27 cellular contexts compared by ENCODE assay signal in the genomic region with DNA sequence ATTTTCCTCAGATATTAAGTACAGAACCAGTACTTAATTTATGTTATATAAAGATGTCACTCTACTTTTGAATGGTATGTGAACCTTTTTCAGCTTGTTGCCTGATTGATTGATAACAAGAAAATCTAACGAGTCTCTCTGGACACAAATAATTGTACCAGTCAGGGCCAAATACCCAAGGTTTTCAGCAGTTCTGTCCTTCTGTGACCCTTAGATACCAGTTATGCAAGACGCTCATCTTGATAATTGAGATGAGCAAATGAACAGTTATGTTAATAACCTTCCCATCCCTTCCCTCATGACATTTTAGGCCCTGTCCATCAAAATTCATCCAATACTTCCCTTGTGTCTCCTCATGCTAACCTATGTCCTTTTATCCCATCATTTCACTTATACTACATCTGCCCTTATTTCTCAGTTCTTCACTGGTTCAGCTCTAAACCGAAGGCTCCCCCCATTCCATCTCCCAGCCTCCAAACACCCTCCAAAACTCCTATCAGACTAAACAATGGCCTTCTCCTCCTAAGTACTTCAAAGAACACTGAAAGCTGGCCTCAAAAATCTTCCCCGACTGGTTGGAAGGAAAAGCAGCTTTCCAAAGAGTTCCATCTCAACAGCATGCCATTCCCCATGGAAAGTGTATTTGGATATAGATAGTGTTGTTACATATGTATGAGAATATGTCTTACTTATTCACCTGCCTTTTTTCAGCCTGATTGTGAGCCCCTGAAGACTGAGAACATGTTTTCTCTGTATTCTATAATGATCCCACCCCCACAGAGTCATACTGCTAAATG.
"Had no signal": no experiment of that assay in that cellular context is flagged by ENCODE, and none has a peak within 500 bp of the region (broad histone marks: within the 10 kb centered on the region; RNA-seq: fewer than 3 reads in every experiment).

No MANE protein-coding gene starts in this region.

- H3K27ac Mint-ChIP-seq: dendritic cell treated with granulocyte-macrophage colony-stimulating factor and Interleukin-4, amounts not matched to agents 40 ng/mL and 50 ng/mL, for 4 days; effector memory CD8-positive, alpha-beta T cell; endodermal cell; immature natural killer cell; mesothelial cell of epicardium; naive B cell had no signal

- DNase-seq: colonic mucosa; cortex of kidney; effector CD8-positive, alpha-beta T cell; effector memory CD8-positive, alpha-beta T cell; endodermal cell; erythroblast; esophagus squamous epithelium; foreskin fibroblast; foreskin melanocyte; gastrocnemius medialis; heart left ventricle; immature natural killer cell; islet precursor cell; kidney; kidney glomerular epithelial cell; left colon; left ventricle myocardium superior; lower lobe of right lung; mesenchymal stem cell; mucosa of descending colon; naive B cell had no signal

- H3K9me3 Mint-ChIP-seq: dendritic cell treated with granulocyte-macrophage colony-stimulating factor and Interleukin-4, amounts not matched to agents 40 ng/mL and 50 ng/mL, for 4 days; effector memory CD8-positive, alpha-beta T cell; mesothelial cell of epicardium had no signal

- H3K27ac ChIP-seq: colonic mucosa, epithelial cell of prostate, esophagus squamous epithelium, gastrocnemius medialis, heart left ventricle, hepatocyte, lower lobe of right lung had no signal

- H3K4me1 Mint-ChIP-seq: immature natural killer cell, mesothelial cell of epicardium had no signal

- H3K36me3 ChIP-seq: colonic mucosa, esophagus squamous epithelium, gastrocnemius medialis, heart left ventricle, lower lobe of right lung had no signal

- H2AFZ ChIP-seq: hepatocyte had no signal

- H3K4me2 ChIP-seq: hepatocyte had no signal

- H3K9me3 ChIP-seq: colonic mucosa, esophagus squamous epithelium, gastrocnemius medialis, heart left ventricle, lower lobe of right lung, mucosa of descending colon had no signal

- H3K36me3 Mint-ChIP-seq: immature natural killer cell, mesothelial cell of epicardium, naive B cell had no signal

- H3K4me1 ChIP-seq: colonic mucosa, esophagus squamous epithelium, gastrocnemius medialis, heart left ventricle, lower lobe of right lung had no signal

- H3K27me3 ChIP-seq: colonic mucosa, gastrocnemius medialis, hepatocyte had no signal

- H3K79me2 ChIP-seq: hepatocyte had no signal

- ATAC-seq: effector memory CD8-positive, alpha-beta T cell; esophagus mucosa; gastrocnemius medialis; heart left ventricle; left colon; left lobe of liver; left ventricle myocardium superior; lower lobe of right lung; mucosa of descending colon had no signal

- H3K4me3 ChIP-seq: colonic mucosa, esophagus squamous epithelium, gastrocnemius medialis, heart left ventricle, hepatocyte, lower lobe of right lung, mucosa of descending colon had no signal

- H3K4me3 Mint-ChIP-seq: dendritic cell treated with granulocyte-macrophage colony-stimulating factor and Interleukin-4, amounts not matched to agents 40 ng/mL and 50 ng/mL, for 4 days; effector memory CD8-positive, alpha-beta T cell; endodermal cell; immature natural killer cell; mesothelial cell of epicardium; naive B cell had no signal
